In the genomic region with DNA sequence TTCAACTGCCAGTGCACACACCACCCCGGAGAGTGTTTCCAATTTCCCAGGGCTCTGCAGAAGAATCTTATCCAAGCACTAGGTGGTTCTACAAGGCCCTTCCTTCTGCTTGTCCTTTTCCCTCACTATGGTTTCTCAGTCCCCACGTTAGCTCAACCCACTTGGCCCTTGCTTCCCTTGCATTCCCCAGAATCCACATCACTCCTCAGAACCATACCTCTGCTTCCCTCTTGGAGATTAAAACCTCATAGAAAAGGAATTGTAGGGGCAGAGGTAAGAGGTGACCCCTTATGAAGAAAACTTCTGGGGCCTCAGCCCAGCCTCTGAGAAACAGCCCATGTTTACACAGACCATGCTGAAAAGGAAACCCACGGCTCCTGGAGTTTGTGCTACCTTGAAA, we compare ENCODE assay signal across 31 cellular contexts. TPM values are rescaled to one million over a fixed set of nuclear protein-coding genes. Genes with fewer than 3 reads are reported as not detected.
DNase-seq lines count a peak whose midpoint lies in the region; ATAC-seq, FAIRE-seq and TF ChIP-seq lines count a peak whose summit lies in the region.
"Had no signal": no experiment of that assay in that cellular context is flagged by ENCODE, and none has a peak within 500 bp of the region (broad histone marks: within the 10 kb centered on the region; RNA-seq: fewer than 3 reads in every experiment).

No MANE protein-coding gene starts in this region.

- H3K23ac ChIP-seq in IMR-90 (ENCODE audit: low read depth, low read length): peak overlapping the region; percentile 63; the same call in 1 of the 2 replicates

- peaks cover 93% of the 10 kb centered on the region for H3K4me1 Mint-ChIP-seq in HFFc6 (ENCODE audit: low read depth)
- H3K4me1 Mint-ChIP-seq in astrocyte (ENCODE audit: low read depth, unreplicated experiment): peaks cover 50% of the 10 kb centered on the region
- peaks cover 90% of the 10 kb centered on the region for H3K4me1 Mint-ChIP-seq in nephron progenitor cell

- dilution Hi-C loops in IMR-90 (cut with HindIII; ENCODE audit: low sequenced_read_pairs, unreplicated experiment): no loop called here

- no peaks in the 10 kb centered on the region for H3K36me3 ChIP-seq in IMR-90 (ENCODE audit: control insufficient read depth, insufficient read depth, low read length)
- no peaks in the 10 kb centered on the region for H3K36me3 ChIP-seq in astrocyte (ENCODE audit: insufficient read depth, low read length)
- H3K36me3 ChIP-seq in MM.1S (replicated peaks; ENCODE audit: insufficient read depth, low read length): no peaks in the 10 kb centered on the region
- H3K36me3 ChIP-seq: BE2C, BLaER1 had no signal

- H3K9me3 ChIP-seq in IMR-90 (ENCODE audit: control insufficient read depth, insufficient read depth, low read length) (no peaks in the 10 kb centered on the region), astrocyte (ENCODE audit: insufficient read depth, low read depth, low read length) (no peaks in the 10 kb centered on the region), MM.1S (replicated peaks; ENCODE audit: insufficient read depth, low read length) (no peaks in the 10 kb centered on the region)
- H3K9me3 ChIP-seq: BE2C, BLaER1 had no signal

- H3K27ac Mint-ChIP-seq in HFFc6 (peak overlapping the region; percentile 17; the same call in 1 of the 2 replicates), astrocyte (ENCODE audit: unreplicated experiment) (no peak overlapping the region), nephron progenitor cell (peak overlapping the region; percentile 51)
- H3K27ac Mint-ChIP-seq: CD14-positive monocyte; CD4-positive, alpha-beta memory T cell had no signal

- H3K79me2 ChIP-seq in astrocyte (ENCODE audit: insufficient read depth, low read length) (peaks cover 100% of the 10 kb centered on the region), MM.1S (ENCODE audit: low read length) (0 out of 2 replicates have a peak, but pooled peaks cover 4% of the 10 kb centered on the region)

- no peak overlapping the region for H2AK9ac ChIP-seq in IMR-90 (replicated peaks; ENCODE audit: low read depth, low read length, poor library complexity)

- H3K36me3 Mint-ChIP-seq in HFFc6 (ENCODE audit: low read depth) (no peaks in the 10 kb centered on the region), astrocyte (ENCODE audit: low read depth, unreplicated experiment) (peaks cover 6% of the 10 kb centered on the region), nephron progenitor cell (ENCODE audit: low read depth) (no peaks in the 10 kb centered on the region)
- H3K36me3 Mint-ChIP-seq: CD14-positive monocyte; CD4-positive, CD25-positive, alpha-beta regulatory T cell had no signal

- H3K27me3 ChIP-seq in IMR-90 (ENCODE audit: control insufficient read depth, insufficient read depth, low read length) (no peaks in the 10 kb centered on the region), astrocyte (ENCODE audit: insufficient read depth, low read length) (no peaks in the 10 kb centered on the region), MM.1S (replicated peaks; ENCODE audit: insufficient read depth, low read length) (no peaks in the 10 kb centered on the region)
- H3K27me3 ChIP-seq: BE2C, BLaER1 had no signal

- no peak overlapping the region for H2BK5ac ChIP-seq in IMR-90 (ENCODE audit: low read depth, low read length, poor library complexity, severe bottlenecking)

- no peak for DNase-seq in HFFc6
- no peak for DNase-seq in IMR-90
- DNase-seq in astrocyte (ENCODE audit: low read depth): peak; percentile 70
- no peak for DNase-seq in nephron progenitor cell
- no peak for DNase-seq in MM.1S
- DNase-seq in SKM-1 treated with dmso at 0.1 percent for 144 hours (lab: John Stamatoyannopoulos, UW; ENCODE audit: unreplicated experiment): no peak
- DNase-seq in Kasumi-1 (lab: John Stamatoyannopoulos, UW): no peak
- DNase-seq in activated naive CD4-positive, alpha-beta T cell treated with Interleukin-2 at 50 U/mL for 16 hours: no peak
- DNase-seq: 8988T; ACHN; BE2C; C1 segment of cervical spinal cord; CD4-positive, alpha-beta memory T cell; CD4-positive, CD25-positive, alpha-beta regulatory T cell; CD8-positive, alpha-beta memory T cell; COR-L47; DMS 273 treated with DMSO at 0.1 percent for 48 hours; DMS153; DMS53; DMS79; DND-41; EL; GDM1 had no signal

- H4K91ac ChIP-seq in IMR-90 (ENCODE audit: insufficient read depth, low read depth, low read length): no peak overlapping the region

- H3K9me2 ChIP-seq in MM.1S (replicated peaks; ENCODE audit: insufficient read depth, low read length): no peaks in the 10 kb centered on the region

- H4K5ac ChIP-seq in IMR-90 (ENCODE audit: low read depth, low read length): no peak overlapping the region

- CTCF ChIA-PET in IMR-90 (lab: Yijun Ruan, JAX): no interaction called here

- no peak overlapping the region for H3K18ac ChIP-seq in IMR-90 (ENCODE audit: low read depth, low read length)

- H2BK120ac ChIP-seq in IMR-90 (ENCODE audit: low read depth, low read length): no peak overlapping the region

- no TSS peak for BruUV-seq in IMR-90 (replicated peaks; lab: Mats Ljungman, UMichigan)

- no peak overlapping the region for H2BK15ac ChIP-seq in IMR-90 (ENCODE audit: low read depth, low read length)

- H4K20me1 ChIP-seq in IMR-90 (ENCODE audit: insufficient read depth, low read length) (peaks cover 12% of the 10 kb centered on the region), astrocyte (ENCODE audit: insufficient read depth, low read length) (peaks cover 77% of the 10 kb centered on the region), MM.1S (ENCODE audit: insufficient read depth, low read length) (no peaks in the 10 kb centered on the region)
- H4K20me1 ChIP-seq: BLaER1 had no signal

- H3K27me3 Mint-ChIP-seq in HFFc6 (ENCODE audit: insufficient read depth) (no peaks in the 10 kb centered on the region), astrocyte (ENCODE audit: low read depth, unreplicated experiment) (no peaks in the 10 kb centered on the region), nephron progenitor cell (ENCODE audit: low read depth, poor library complexity) (peaks cover 5% of the 10 kb centered on the region)
- H3K27me3 Mint-ChIP-seq: CD4-positive, alpha-beta memory T cell; CD4-positive, CD25-positive, alpha-beta regulatory T cell; CD8-positive, alpha-beta memory T cell had no signal

- H4K8ac ChIP-seq in IMR-90 (ENCODE audit: low read depth in 2 of 2, low read length in 2 of 2): no peak overlapping the region

- no peak for ATAC-seq in IMR-90 (ENCODE audit: low read depth)
- ATAC-seq: GM12878 had no signal

- H3K4me2 ChIP-seq in IMR-90 (ENCODE audit: low read depth, low read length) (no peak overlapping the region), astrocyte (ENCODE audit: low read length) (peak overlapping the region; percentile 28), MM.1S (ENCODE audit: low read depth, low read length) (no peak overlapping the region)
- H3K4me2 ChIP-seq: BLaER1 had no signal

- H3K27ac ChIP-seq in IMR-90 (ENCODE audit: insufficient read depth, low read length) (no peak overlapping the region), astrocyte (ENCODE audit: low read depth, low read length) (peak overlapping the region; percentile 27), MM.1S (ENCODE audit: low read length) (no peak overlapping the region)
- H3K27ac ChIP-seq: BLaER1 had no signal

- TF ChIP-seq CTCF in HFFc6 (IDR thresholded peaks at IDR 0.05): no peak
- no peak for TF ChIP-seq CTCF in IMR-90 (conservative IDR thresholded peaks at IDR 0.05; ENCODE audit: low read depth, low read length)
- no peak for TF ChIP-seq CTCF in astrocyte (IDR thresholded peaks at IDR 0.05; ENCODE audit: insufficient read depth, low read depth, low read length)
- no peak for TF ChIP-seq CTCF in nephron progenitor cell (IDR thresholded peaks at IDR 0.05)
- TF ChIP-seq CTCF in MM.1S (IDR thresholded peaks at IDR 0.05; ENCODE audit: low read length): no peak

- H3K9me3 Mint-ChIP-seq in HFFc6 (no peaks in the 10 kb centered on the region), astrocyte (ENCODE audit: unreplicated experiment) (no peaks in the 10 kb centered on the region), nephron progenitor cell (no peaks in the 10 kb centered on the region)
- H3K9me3 Mint-ChIP-seq: CD4-positive, alpha-beta memory T cell; CD4-positive, CD25-positive, alpha-beta regulatory T cell; CD8-positive, alpha-beta memory T cell had no signal

- no peak for TF ChIP-seq RAD21 in IMR-90 (IDR thresholded peaks at IDR 0.05; ENCODE audit: low read length)

- no peak overlapping the region for H3K9ac ChIP-seq in IMR-90 (ENCODE audit: low read depth, low read length)
- peak overlapping the region; percentile 8 for H3K9ac ChIP-seq in astrocyte (ENCODE audit: low read length)
- no peak overlapping the region for H3K9ac ChIP-seq in MM.1S (ENCODE audit: low read length)
- H3K9ac ChIP-seq: BLaER1 had no signal

- no peaks in the 10 kb centered on the region for H3F3A ChIP-seq in MM.1S (ENCODE audit: insufficient read depth, low read length)

- H3K4me3 Mint-ChIP-seq in HFFc6: no peak overlapping the region
- no peak overlapping the region for H3K4me3 Mint-ChIP-seq in astrocyte (ENCODE audit: unreplicated experiment)
- no peak overlapping the region for H3K4me3 Mint-ChIP-seq in nephron progenitor cell
- H3K4me3 Mint-ChIP-seq: CD14-positive monocyte; CD4-positive, alpha-beta memory T cell; CD8-positive, alpha-beta memory T cell had no signal

- H3K56ac ChIP-seq in IMR-90 (ENCODE audit: extremely low read depth, insufficient read depth, low read length): no peak overlapping the region

- FAIRE-seq in astrocyte (lab: Jason Lieb, UNC): no peak
- FAIRE-seq: A204.1, GM12878, GM12892, GM18507, GM19239 had no signal

- H3K79me1 ChIP-seq in IMR-90 (ENCODE audit: low read depth in 1 of 2, low read length in 2 of 2): peaks cover 51 to 89% of the 10 kb centered on the region in 2 experiments

- intact Hi-C loops in IMR-90 (cut with micrococcal nuclease): no loop called here

- POLR2A ChIA-PET in IMR-90 (lab: Charles Lee; ENCODE audit: unreplicated experiment): no interaction called here

- H2AK5ac ChIP-seq in IMR-90 (ENCODE audit: low read depth, low read length): 0 out of 2 replicates have a peak overlapping the region, but pooled peaks have one; percentile 20

- peaks cover 15% of the 10 kb centered on the region for H3K9me1 ChIP-seq in IMR-90 (ENCODE audit: insufficient read depth, low read length)

- WGBS in IMR-90 (ENCODE audit: extremely low coverage in 2 of 2, insufficient read length in 1 of 2), 2 experiments: 89% methylated on average over 1 of the region's 3 CpGs; no CpG with 5 or more reads in 1 of the 2 experiments

- no peak for TF ChIP-seq POLR2A in IMR-90 (IDR thresholded peaks at IDR 0.05; ENCODE audit: low read depth, low read length)

- H3K4me1 ChIP-seq in IMR-90 (ENCODE audit: control insufficient read depth, insufficient read depth, low read length): peaks cover 25% of the 10 kb centered on the region
- H3K4me1 ChIP-seq in astrocyte (ENCODE audit: insufficient read depth, low read length): peaks cover 61% of the 10 kb centered on the region
- H3K4me1 ChIP-seq in MM.1S (ENCODE audit: low read length): no peaks in the 10 kb centered on the region
- H3K4me1 ChIP-seq: BE2C, BLaER1 had no signal

- H3K14ac ChIP-seq in IMR-90 (replicated peaks; ENCODE audit: low read depth, low read length): 0 out of 2 replicates have a peak overlapping the region, but pooled peaks have one; percentile 34

- H3K4ac ChIP-seq in IMR-90 (ENCODE audit: low read depth, low read length): no peak overlapping the region

- in situ Hi-C loops in IMR-90 (cut with MboI; ENCODE audit: low sequenced_read_pairs): no loop called here

- H3K4me3 ChIP-seq in IMR-90 (ENCODE audit: insufficient read depth, low read depth, low read length): no peak overlapping the region
- no peak overlapping the region for H3K4me3 ChIP-seq in astrocyte (ENCODE audit: insufficient read depth, low read depth, low read length)
- H3K4me3 ChIP-seq in MM.1S (ENCODE audit: low read length): no peak overlapping the region
- H3K4me3 ChIP-seq: BLaER1, GM12878 had no signal

- no peak overlapping the region for H2BK20ac ChIP-seq in IMR-90 (ENCODE audit: low read depth, low read length)

- H2AFZ ChIP-seq in IMR-90 (replicated peaks; ENCODE audit: low read length, poor library complexity): no peak overlapping the region
- no peak overlapping the region for H2AFZ ChIP-seq in astrocyte (ENCODE audit: low read depth, low read length)
- no peak overlapping the region for H2AFZ ChIP-seq in MM.1S (ENCODE audit: low read length)

RNA-seq across cellular contexts. Expression of a gene that starts 42.4 kb away (rescaled TPM):
- total RNA-seq in HFFc6 (2021; fragmentation: NEBNext Ultra II Directional; extraction: Animal tissue kit (Norgen Biotek cat#: 25700)): 10 to 100 TPM; 59.6 to 75.4 (median 67.6) TPM
- total RNA-seq in IMR-90 (2012; rRNA removed) (79.6 and 88.3 TPM in 2 replicates), astrocyte (61.4 and 69.0 TPM in 2 replicates)
- 58.2 and 64.8 TPM in 2 replicates for polyA plus RNA-seq in IMR-90 (2012; rRNA removed)
- 36.9 and 41.6 TPM in 2 replicates for polyA plus RNA-seq in IMR-90 (2012; cell fraction: cytosol; rRNA removed)
- polyA plus RNA-seq in IMR-90 (2012; cell fraction: nucleus; rRNA removed; ENCODE audit: low replicate concordance): 21.8 and 70.0 TPM in 2 replicates
- total RNA-seq: G401 had no signal
